ENCODE assay signal across 21 cellular contexts in the genomic region with DNA sequence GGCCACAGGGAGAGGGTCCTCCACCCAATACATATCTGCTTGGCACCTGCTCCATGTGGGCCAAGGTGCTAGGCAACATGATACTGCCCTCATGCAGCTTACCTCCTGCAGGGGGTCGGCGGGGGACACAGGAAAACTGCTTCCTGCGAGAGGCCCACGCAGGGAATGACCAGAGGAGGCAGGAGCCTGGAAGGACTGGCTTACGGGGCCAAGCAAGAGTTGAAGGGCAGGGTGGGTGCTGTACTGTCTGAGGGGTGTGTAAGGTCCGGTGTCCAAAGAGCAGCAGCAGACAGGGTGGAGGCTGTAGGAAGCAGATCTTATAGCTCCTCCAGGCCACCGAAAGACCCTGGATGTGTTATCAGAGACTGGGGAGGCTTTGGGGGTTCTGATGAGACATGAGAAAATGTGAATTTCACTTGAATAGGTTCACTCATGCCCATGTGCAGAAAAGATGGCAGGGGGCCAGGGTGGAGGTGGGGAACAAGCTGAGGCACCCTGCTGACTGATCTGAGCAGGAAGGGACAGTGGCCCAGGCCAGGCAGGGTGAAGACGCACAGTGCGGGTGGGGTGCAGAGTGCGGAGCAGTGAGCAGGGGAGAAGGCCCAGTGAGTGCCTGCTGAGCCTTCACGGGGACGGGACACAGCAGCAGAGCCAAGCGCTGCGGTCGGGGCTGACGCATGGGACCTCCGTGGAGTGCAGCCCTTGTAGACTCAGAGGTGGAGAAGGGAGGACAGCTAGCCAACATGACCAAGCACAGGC. TPM values are rescaled to one million over a fixed set of nuclear protein-coding genes. Genes with fewer than 3 reads are reported as not detected.
DNase-seq lines count a peak whose midpoint lies in the region; ATAC-seq and TF ChIP-seq lines count a peak whose summit lies in the region.
"Had no signal": no experiment of that assay in that cellular context is flagged by ENCODE, and none has a peak within 500 bp of the region (broad histone marks: within the 10 kb centered on the region; RNA-seq: fewer than 3 reads in every experiment).

No MANE protein-coding gene starts in this region.

- H3K36me3 Mint-ChIP-seq in chondrocyte (ENCODE audit: low read depth) = peaks cover 49% of the 10 kb centered on the region
- peaks cover 59 to 61% of the 10 kb centered on the region in 2 donors for H3K36me3 Mint-ChIP-seq in stimulated activated naive B cell treated with anti-CD40 and anti-IgM and Interleukin-4, amounts not matched to agents 10 μg/mL and 1 μg/mL and 100 μg/mL, for 72 hours

- H3K4me3 Mint-ChIP-seq in chondrocyte (ENCODE audit: unreplicated experiment) = no peak overlapping the region
- no peak overlapping the region for H3K4me3 Mint-ChIP-seq in stimulated activated naive B cell treated with anti-CD40 and anti-IgM and Interleukin-4, amounts not matched to agents 10 μg/mL and 1 μg/mL and 100 μg/mL, for 72 hours
- H3K4me3 Mint-ChIP-seq: activated CD8-positive, alpha-beta T cell treated with anti-CD3 and anti-CD28 coated beads, Interleukin-2, amount 10 ng/mL, durations not matched to agents 7 days and 5 days; activated naive CD8-positive, alpha-beta T cell treated with anti-CD3 and anti-CD28 coated beads for 36 hours; GM23338; stimulated activated naive CD8-positive, alpha-beta T cell treated with anti-CD3 and anti-CD28 coated beads, Interleukin-15, Interleukin-2, amounts not matched to agents 100 ng/mL and 50 ng/mL, for 24 hours; T-helper 1 cell treated with Interleukin-12 subunit alpha and Interleukin-12 subunit beta and Interleukin-4 antibody, amounts not matched to agents 30 μg/mL and 1 μg/mL, for 36 hours; WTC11 had no signal

- H3K4me1 Mint-ChIP-seq in chondrocyte (ENCODE audit: low read depth) = peaks cover 11% of the 10 kb centered on the region
- peaks cover 8 to 9% of the 10 kb centered on the region in 2 donors for H3K4me1 Mint-ChIP-seq in stimulated activated naive B cell treated with anti-CD40 and anti-IgM and Interleukin-4, amounts not matched to agents 10 μg/mL and 1 μg/mL and 100 μg/mL, for 72 hours
- H3K4me1 Mint-ChIP-seq: activated naive CD8-positive, alpha-beta T cell treated with anti-CD3 and anti-CD28 coated beads for 36 hours; GM23338; WTC11 had no signal

- CTCF ChIA-PET in GM10248 (lab: Yijun Ruan, JAX) = interaction anchor here (1.0 kb wide), 1 partner anchor 55 kb away, joined by 3 read pairs; no protein-coding TSS in a partner anchor

- ATAC-seq in left lobe of liver (peak; percentile 58), HG03139 (IDR thresholded peaks at IDR 0.05; ENCODE audit: unreplicated experiment) (no peak)
- ATAC-seq in stimulated activated naive B cell treated with anti-CD40 and anti-IgM and Interleukin-4, amounts not matched to agents 10 μg/mL and 1 μg/mL and 100 μg/mL, for 72 hours (replicated peaks) = no peak
- ATAC-seq: activated CD8-positive, alpha-beta T cell treated with anti-CD3 and anti-CD28 coated beads, Interleukin-2, amount 10 ng/mL, durations not matched to agents 7 days and 5 days; GM23338; left lung; WTC11 had no signal

- no peak overlapping the region for H3K27ac Mint-ChIP-seq in chondrocyte (ENCODE audit: unreplicated experiment)
- H3K27ac Mint-ChIP-seq in stimulated activated naive B cell treated with anti-CD40 and anti-IgM and Interleukin-4, amounts not matched to agents 10 μg/mL and 1 μg/mL and 100 μg/mL, for 72 hours = peak overlapping the region; percentile 37
- H3K27ac Mint-ChIP-seq: activated CD8-positive, alpha-beta T cell treated with anti-CD3 and anti-CD28 coated beads, Interleukin-2, amount 10 ng/mL, durations not matched to agents 7 days and 5 days; activated naive CD8-positive, alpha-beta T cell treated with anti-CD3 and anti-CD28 coated beads for 36 hours; GM23338; stimulated activated naive CD8-positive, alpha-beta T cell treated with anti-CD3 and anti-CD28 coated beads, Interleukin-15, Interleukin-2, amounts not matched to agents 100 ng/mL and 50 ng/mL, for 24 hours; WTC11 had no signal

- DNase-seq in HUDEP-2 (lab: John Stamatoyannopoulos, UW; ENCODE audit: unreplicated experiment in 76 of 76) (peak in 50 of 76 experiments; percentile 4 to 78 (median 35)), chondrocyte (ENCODE audit: low spot score) (peak; percentile 72), left lobe of liver (ENCODE audit: low spot score) (peak; percentile 79), GM10248 (ENCODE audit: extremely low spot score) (no peak), NCI-H1105 treated with DMSO at 0.1 percent for 48 hours (lab: John Stamatoyannopoulos, UW) (no peak), NCI-H2227 treated with DMSO at 0.1 percent for 48 hours (lab: John Stamatoyannopoulos, UW) (no peak)
- no peak for DNase-seq in stimulated activated naive B cell treated with anti-CD40 and anti-IgM and Interleukin-4, amounts not matched to agents 10 μg/mL and 1 μg/mL and 100 μg/mL, for 72 hours
- DNase-seq: activated CD8-positive, alpha-beta T cell treated with anti-CD3 and anti-CD28 coated beads, Interleukin-2, amount 10 ng/mL, durations not matched to agents 7 days and 5 days; activated naive CD8-positive, alpha-beta T cell treated with anti-CD3 and anti-CD28 coated beads for 36 hours; activated T-cell treated with anti-CD3 and anti-CD28 coated beads, Interleukin-2, amount 50 U/mL, for 48 hours; brain microvascular endothelial cell; Caco-2; left lung; OCI-M1; SJCRH30 had no signal

- no peaks in the 10 kb centered on the region for H3K27me3 Mint-ChIP-seq in chondrocyte (ENCODE audit: low read depth)
- no peaks in the 10 kb centered on the region for H3K27me3 Mint-ChIP-seq in stimulated activated naive B cell treated with anti-CD40 and anti-IgM and Interleukin-4, amounts not matched to agents 10 μg/mL and 1 μg/mL and 100 μg/mL, for 72 hours
- H3K27me3 Mint-ChIP-seq: activated naive CD8-positive, alpha-beta T cell treated with anti-CD3 and anti-CD28 coated beads for 36 hours; stimulated activated naive CD8-positive, alpha-beta T cell treated with anti-CD3 and anti-CD28 coated beads, Interleukin-15, Interleukin-2, amounts not matched to agents 100 ng/mL and 50 ng/mL, for 24 hours had no signal

- POLR2A ChIA-PET in GM10248 (lab: Yijun Ruan, JAX) = interaction anchor here (0.7 kb wide), 1 partner anchor 20 kb away, joined by 5 read pairs; no protein-coding TSS in a partner anchor

- H3K9me3 Mint-ChIP-seq in chondrocyte (ENCODE audit: low read depth) = no peaks in the 10 kb centered on the region
- H3K9me3 Mint-ChIP-seq in stimulated activated naive B cell treated with anti-CD40 and anti-IgM and Interleukin-4, amounts not matched to agents 10 μg/mL and 1 μg/mL and 100 μg/mL, for 72 hours = no peaks in the 10 kb centered on the region
- H3K9me3 Mint-ChIP-seq: activated naive CD8-positive, alpha-beta T cell treated with anti-CD3 and anti-CD28 coated beads for 36 hours; GM23338; stimulated activated naive CD8-positive, alpha-beta T cell treated with anti-CD3 and anti-CD28 coated beads, Interleukin-15, Interleukin-2, amounts not matched to agents 100 ng/mL and 50 ng/mL, for 24 hours; T-helper 1 cell treated with Interleukin-12 subunit alpha and Interleukin-12 subunit beta and Interleukin-4 antibody, amounts not matched to agents 30 μg/mL and 1 μg/mL, for 36 hours; WTC11 had no signal

- no peak for TF ChIP-seq CTCF in chondrocyte (IDR thresholded peaks at IDR 0.05)
- no peak for TF ChIP-seq CTCF in GM10248 (IDR thresholded peaks at IDR 0.05; ENCODE audit: control extremely low read depth, extremely low read depth, low read depth, missing control alignments)

RNA-seq across cellular contexts. Expression of a gene that starts 8.3 kb away (rescaled TPM):
- total RNA-seq in chondrocyte (59.0 to 73.1 TPM (median 71.2 TPM) in 3 replicates), left lobe of liver (34.7 TPM)

RNA-seq across cellular contexts. Expression of a gene that starts 22.6 kb away (rescaled TPM):
- 0.55 to 0.68 TPM (median 0.64 TPM) in 3 replicates for total RNA-seq in chondrocyte
- total RNA-seq in left lobe of liver = 4.2 TPM
- total RNA-seq: GM23338, M059J had no signal

RNA-seq across cellular contexts. Expression of a gene that starts 52.3 kb away (rescaled TPM):
- 50.9 to 69.0 TPM (median 55.8 TPM) in 3 replicates for total RNA-seq in chondrocyte
- 20.3 TPM for total RNA-seq in left lobe of liver

Comparison
In these comparisons a context has a peak if more than half of its experiments do, and no peak if none do; other contexts are left out.
1. DNase-seq: peak in HUDEP-2 (50 of 76), chondrocyte (single experiment) and left lobe of liver (single experiment); none in stimulated activated naive B cell treated with anti-CD40 and anti-IgM and Interleukin-4, amounts not matched to agents 10 μg/mL and 1 μg/mL and 100 μg/mL, for 72 hours (single experiment), GM10248 (single experiment), NCI-H1105 treated with DMSO at 0.1 percent for 48 hours (single experiment) and NCI-H2227 treated with DMSO at 0.1 percent for 48 hours (single experiment).